Comparison of ENCODE assay signal across 23 cellular contexts in the genomic region with DNA sequence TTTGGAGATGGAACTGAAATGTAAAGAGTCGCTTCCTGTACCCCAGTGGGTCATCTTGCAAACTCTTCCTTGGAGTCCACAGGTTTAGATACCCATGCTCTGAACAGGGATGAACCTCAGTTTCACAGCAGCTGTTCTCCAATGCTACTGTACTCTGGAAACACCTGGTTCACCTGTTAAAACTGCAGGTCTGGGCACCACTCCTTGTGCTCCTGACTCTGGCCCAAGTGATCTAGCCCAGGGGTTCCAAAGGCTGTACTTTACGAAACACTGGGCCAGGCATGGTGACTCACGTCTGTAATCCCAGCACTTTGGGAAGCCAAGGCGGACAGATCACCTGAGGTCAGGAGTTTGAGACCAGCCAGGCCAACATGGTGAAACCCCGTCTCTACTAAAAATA.
"Had no signal": no experiment of that assay in that cellular context is flagged by ENCODE, and none has a peak within 500 bp of the region (broad histone marks: within the 10 kb centered on the region; RNA-seq: fewer than 3 reads in every experiment).

No MANE protein-coding gene starts in this region.

- H3K36me3 Mint-ChIP-seq: activated naive CD8-positive, alpha-beta T cell; memory B cell; naive thymus-derived CD4-positive, alpha-beta T cell had no signal

- H3K4me3 Mint-ChIP-seq: activated naive CD8-positive, alpha-beta T cell; memory B cell; neural progenitor cell had no signal

- H3K4me1 ChIP-seq: testis, transverse colon had no signal

- ATAC-seq: left cardiac atrium; right cardiac atrium; stimulated activated naive CD8-positive, alpha-beta T cell treated with anti-CD3 and anti-CD28 coated beads, Interleukin-15, Interleukin-2, amounts not matched to agents 100 U/mL and 50 U/mL, for 24 hours had no signal

- H3K9me3 ChIP-seq: esophagus squamous epithelium, spleen, testis, transverse colon had no signal

- H3K27ac ChIP-seq: cardiac muscle cell, esophagus squamous epithelium, neural progenitor cell, spleen, testis, transverse colon had no signal

- H3K27me3 ChIP-seq: cardiac muscle cell, esophagus squamous epithelium, neural progenitor cell, spleen, testis, transverse colon had no signal

- H3K27me3 Mint-ChIP-seq: activated naive CD8-positive, alpha-beta T cell had no signal

- H3K4me2 ChIP-seq: neural progenitor cell had no signal

- H3K9me3 Mint-ChIP-seq: memory B cell; naive thymus-derived CD4-positive, alpha-beta T cell; neural progenitor cell had no signal

- DNase-seq: activated CD4-positive, alpha-beta T cell treated with anti-CD3 and anti-CD28 coated beads for 4 hours; activated CD4-positive, alpha-beta T cell treated with anti-CD3 and anti-CD28 coated beads, Interleukin-2, amount 50 U/mL, for 4 hours; activated effector memory CD4-positive, alpha-beta T cell treated with Interleukin-2 at 50 U/mL for 16 hours; activated naive CD4-positive, alpha-beta T cell treated with Interleukin-2 at 50 U/mL for 16 hours; anterior cingulate cortex; esophagus squamous epithelium; left cardiac atrium; midbrain; occipital lobe; right cardiac atrium; stimulated activated naive CD8-positive, alpha-beta T cell treated with anti-CD3 and anti-CD28 coated beads, Interleukin-15, Interleukin-2, amounts not matched to agents 100 U/mL and 50 U/mL, for 24 hours; testis; transverse colon had no signal

- H3K4me3 ChIP-seq: cardiac muscle cell, esophagus squamous epithelium, neural progenitor cell, spleen, testis, transverse colon had no signal

- H2AFZ ChIP-seq: neural progenitor cell had no signal

- FAIRE-seq: endothelial cell of umbilical vein, frontal cortex, keratinocyte, urothelium cell line had no signal

- H3K27ac Mint-ChIP-seq: activated naive CD8-positive, alpha-beta T cell; memory B cell; neural progenitor cell had no signal

- H3K36me3 ChIP-seq: neural progenitor cell had no signal
